In genomic region chr2:14654733-14655346, GRCh38 we compare ENCODE assay signal across 16 cellular contexts. TPM values are rescaled to one million over a fixed set of nuclear protein-coding genes. Genes with fewer than 3 reads are reported as not detected.
DNase-seq lines count a peak whose midpoint lies in the region; ATAC-seq lines count a peak whose summit lies in the region.
"Had no signal": no experiment of that assay in that cellular context is flagged by ENCODE, and none has a peak within 500 bp of the region (broad histone marks: within the 10 kb centered on the region; RNA-seq: fewer than 3 reads in every experiment).

No MANE protein-coding gene starts in this region.

- DNase-seq in stimulated activated naive CD4-positive, alpha-beta T cell (lab: John Stamatoyannopoulos, UW) = no peak
- DNase-seq in cerebellar cortex (ENCODE audit: low spot score) (no peak), HK-2 (ENCODE audit: unreplicated experiment) (no peak)
- DNase-seq: activated CD8-positive, alpha-beta memory T cell treated with anti-CD3 and anti-CD28 coated beads for 24 hours; dermis blood vessel endothelial cell; gastrocnemius medialis; IMR-90; NCI-H187 treated with DMSO at 0.1 percent for 48 hours; stimulated activated CD4-positive, alpha-beta T cell treated with anti-CD3 and anti-CD28 coated beads, Interleukin-4, amount 100 ng/mL, for 24 hours; testis had no signal

- ATAC-seq in GM19025 (IDR thresholded peaks at IDR 0.05; ENCODE audit: low read depth, unreplicated experiment) (peak; percentile 90), GM21737 (IDR thresholded peaks at IDR 0.05; ENCODE audit: unreplicated experiment) (peak; percentile 90), HG03135 (IDR thresholded peaks at IDR 0.05; ENCODE audit: unreplicated experiment) (peak; percentile 79), esophagus mucosa (peak; percentile 22)
- ATAC-seq: gastrocnemius medialis had no signal

RNA-seq across cellular contexts. Expression of gene LRATD1, which starts 22.3 kb away (rescaled TPM):
- total RNA-seq in esophagus mucosa = 74.7 TPM
- total RNA-seq: OCI-LY7; T-helper 1 cell treated with Interleukin-12 subunit alpha and Interleukin-12 subunit beta and Interleukin-4 antibody, amounts not matched to agents 30 ng/mL and 1 ng/mL, for 36 hours had no signal

Comparison
In these comparisons a context has a peak if more than half of its experiments do, and no peak if none do; other contexts are left out.
1. ATAC-seq: peak in every context shown above with its lines; median percentile 90 in GM19025; 90 in GM21737; 79 in HG03135; 22 in esophagus mucosa.